ENCODE assay signal across 8 cellular contexts in the genomic region with DNA sequence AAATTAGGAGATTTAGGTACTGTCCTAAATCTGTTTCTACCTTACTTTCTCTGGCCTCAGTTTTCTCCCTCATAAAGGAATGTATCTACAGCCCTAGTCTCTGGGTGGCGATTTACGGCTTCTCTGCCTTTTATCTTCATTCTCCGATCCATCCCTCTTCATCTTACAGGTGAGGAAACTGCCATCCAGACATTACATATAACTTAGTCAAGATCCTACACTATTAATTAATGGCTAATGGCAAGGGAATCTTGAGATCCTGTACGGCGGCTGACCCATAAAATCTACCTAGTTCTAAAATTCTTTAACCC. TPM values are rescaled to one million over a fixed set of nuclear protein-coding genes. Genes with fewer than 3 reads are reported as not detected.
DNase-seq lines count a peak whose midpoint lies in the region; ATAC-seq and TF ChIP-seq lines count a peak whose summit lies in the region.

No MANE protein-coding gene starts in this region.

- intact Hi-C loops in left lung (cut with DNase I) = no loop called here

- H3K4me1 Mint-ChIP-seq in activated T-cell treated with anti-CD3 and anti-CD28 coated beads, Interleukin-2, amount 50 U/mL, for 72 hours (ENCODE audit: low read depth) = peaks cover 20% of the 10 kb centered on the region
- H3K4me1 Mint-ChIP-seq in activated naive CD8-positive, alpha-beta T cell (ENCODE audit: low read depth) = peaks cover 25% of the 10 kb centered on the region

- 54 to 58% methylated on average over 5 of the region's 5 CpGs for WGBS in tibial nerve, 2 donors

- H3K4me3 Mint-ChIP-seq in activated T-cell treated with anti-CD3 and anti-CD28 coated beads, Interleukin-2, amount 50 U/mL, for 72 hours = peak overlapping the region; percentile 80 to 98
- H3K4me3 Mint-ChIP-seq in activated naive CD8-positive, alpha-beta T cell = peak overlapping the region; percentile 95

- H3K36me3 Mint-ChIP-seq in activated T-cell treated with anti-CD3 and anti-CD28 coated beads, Interleukin-2, amount 50 U/mL, for 72 hours (ENCODE audit: insufficient read depth in 2 of 2) = peaks cover 5 to 6% of the 10 kb centered on the region in 2 donors
- peaks cover 4% of the 10 kb centered on the region for H3K36me3 Mint-ChIP-seq in activated naive CD8-positive, alpha-beta T cell

- CTCF ChIA-PET in RWPE1 (lab: Yijun Ruan, JAX) = interaction anchor here (0.5 kb wide), 1 partner anchor 97 kb away, joined by 3 read pairs; no protein-coding TSS in a partner anchor

- POLR2A ChIA-PET in RWPE1 (lab: Yijun Ruan, JAX; ENCODE audit: low non-redundant PET) = no interaction called here

- ATAC-seq in activated T-cell treated with anti-CD3 and anti-CD28 coated beads, Interleukin-2, amount 50 U/mL, for 72 hours (replicated peaks in 1 of 2) = no peak
- no peak for ATAC-seq in left lung

- peak overlapping the region; percentile 79 to 91 for H3K27ac ChIP-seq in left lung
- H3K27ac ChIP-seq in tibial nerve = peak overlapping the region; percentile 62 to 92 (median 90)
- H3K27ac ChIP-seq in RWPE1 = no peak overlapping the region; the same call in 1 of the 2 replicates

- TF ChIP-seq POLR2A in tibial nerve (IDR thresholded peaks at IDR 0.05) = no peak

- H3K36me3 ChIP-seq in left lung (peaks cover 0 to 7% of the 10 kb centered on the region in 2 donors), tibial nerve (peaks cover 0 to 20% (median 0%) of the 10 kb centered on the region in 3 donors)

- H3K9me3 ChIP-seq in left lung = no peaks in the 10 kb centered on the region
- H3K9me3 ChIP-seq in tibial nerve = no peaks in the 10 kb centered on the region

- no peak for DNase-seq in activated T-cell treated with anti-CD3 and anti-CD28 coated beads, Interleukin-2, amount 50 U/mL, for 72 hours
- DNase-seq in activated T-cell treated with anti-CD3 and anti-CD28 coated beads, Interleukin-2, amount 50 U/mL, for 48 hours = no peak
- DNase-seq in left lung (no peak), tibial nerve (ENCODE audit: low spot score in 2 of 2) (no peak), RWPE1 (ENCODE audit: low spot score) (no peak), NCI-H2029 (lab: John Stamatoyannopoulos, UW) (no peak)
- DNase-seq in central memory CD4-positive, alpha-beta T cell = no peak

- H3K4me3 ChIP-seq in left lung (peak overlapping the region; percentile 99 to 100), tibial nerve (peak overlapping the region; percentile 63 to 93 (median 90))

- H3K27me3 Mint-ChIP-seq in activated T-cell treated with anti-CD3 and anti-CD28 coated beads, Interleukin-2, amount 50 U/mL, for 72 hours (ENCODE audit: low read depth) = no peaks in the 10 kb centered on the region
- no peaks in the 10 kb centered on the region for H3K27me3 Mint-ChIP-seq in activated naive CD8-positive, alpha-beta T cell

- peak overlapping the region; percentile 99 for H3K27ac Mint-ChIP-seq in activated T-cell treated with anti-CD3 and anti-CD28 coated beads, Interleukin-2, amount 50 U/mL, for 72 hours
- H3K27ac Mint-ChIP-seq in activated naive CD8-positive, alpha-beta T cell = peak overlapping the region; percentile 98

- H3K4me1 ChIP-seq in left lung = peaks cover 3 to 36% of the 10 kb centered on the region in 2 donors
- peaks cover 0 to 36% (median 4%) of the 10 kb centered on the region in 4 donors for H3K4me1 ChIP-seq in tibial nerve

- TF ChIP-seq EP300 in tibial nerve (IDR thresholded peaks at IDR 0.05) = no peak

- H3K9me3 Mint-ChIP-seq in activated T-cell treated with anti-CD3 and anti-CD28 coated beads, Interleukin-2, amount 50 U/mL, for 72 hours = no peaks in the 10 kb centered on the region
- H3K9me3 Mint-ChIP-seq in activated naive CD8-positive, alpha-beta T cell (ENCODE audit: low read depth) = no peaks in the 10 kb centered on the region

- H3K27me3 ChIP-seq in left lung (no peaks in the 10 kb centered on the region), tibial nerve (peaks cover 0 to 4% of the 10 kb centered on the region in 2 donors)

- TF ChIP-seq CTCF in left lung (IDR thresholded peaks at IDR 0.05) (no peak), tibial nerve (IDR thresholded peaks at IDR 0.05) (no peak), RWPE1 (conservative IDR thresholded peaks at IDR 0.05; ENCODE audit: low read depth) (no peak)

RNA-seq across cellular contexts. Expression of a gene that starts 0.4 kb away (rescaled TPM):
- total RNA-seq in activated T-cell treated with anti-CD3 and anti-CD28 coated beads, Interleukin-2, amount 50 U/mL, for 72 hours = 10 to 100 TPM; 48.7 to 57.7 TPM
- 10 to 100 TPM; 50.5 to 61.5 TPM for total RNA-seq in left lung
- 10 to 100 TPM; 14.1 to 28.2 (median 21.5) TPM for total RNA-seq in tibial nerve

RNA-seq across cellular contexts. Expression of a gene that starts 12.6 kb away (rescaled TPM):
- total RNA-seq in activated T-cell treated with anti-CD3 and anti-CD28 coated beads, Interleukin-2, amount 50 U/mL, for 72 hours = under 1 TPM; 0.55 to 0.58 TPM
- total RNA-seq in left lung (10 to 100 TPM in 1 of 2 donors, 1 to 10 TPM in 1; 6.8 to 21.9 TPM), tibial nerve (1 to 10 TPM in 3 of 4 donors, under 1 TPM in 1; 0.21 to 3.6 (median 2.4) TPM)
